Comparison of ENCODE assay signal across 1 cellular context in genomic region chrY:6130689-6131619, GRCh38.
TF ChIP-seq lines count a peak whose summit lies in the region.

No MANE protein-coding gene starts in this region.

TF ChIP-seq in GM23338, 12 proteins besides CTCF, POLR2A, EP300 and RAD21 (continued from another document):
- peak; percentile 71; the same call in 1 of the 2 replicates for TF ChIP-seq ZNF462 (CRISPR knock-in tag; IDR thresholded peaks at IDR 0.05)
TF ChIP-seq in GM23338: peak in this region for 2; not testable (repeated sequence) for 10.
